25 cellular contexts compared by ENCODE assay signal in the genomic region with DNA sequence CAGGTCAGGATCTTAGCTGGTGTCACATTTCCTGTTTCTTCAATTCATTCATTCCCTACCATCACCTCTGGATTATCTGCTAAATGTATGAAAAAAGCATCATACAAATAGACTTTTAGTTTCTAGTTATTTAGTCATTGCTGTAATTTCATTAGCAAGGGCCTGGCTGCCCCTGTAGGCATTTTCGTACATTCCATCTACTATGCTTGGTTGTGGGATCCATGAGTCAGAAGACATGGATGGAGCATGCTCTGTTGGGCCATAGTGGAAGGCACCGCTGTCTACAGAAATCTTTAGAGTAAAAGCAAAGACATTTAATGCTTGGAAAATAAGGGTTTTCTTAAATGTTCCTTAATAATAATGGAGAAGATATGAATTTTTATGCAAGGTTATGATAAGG.
"Had no signal": no experiment of that assay in that cellular context is flagged by ENCODE, and none has a peak within 500 bp of the region (broad histone marks: within the 10 kb centered on the region; RNA-seq: fewer than 3 reads in every experiment).

No MANE protein-coding gene starts in this region.

- H3K27ac ChIP-seq: stomach, suprapubic skin, testis, thoracic aorta, thyroid gland, tibial artery, tibial nerve, transverse colon, upper lobe of left lung, upper lobe of right lung, uterus, vagina had no signal

- H3K9me3 ChIP-seq: stomach, suprapubic skin, testis, thoracic aorta, thyroid gland, tibial artery, tibial nerve, transverse colon, upper lobe of left lung, upper lobe of right lung, uterus, vagina had no signal

- H3K4me3 ChIP-seq: stomach, suprapubic skin, testis, thoracic aorta, thyroid gland, tibial artery, tibial nerve, transverse colon, upper lobe of left lung, upper lobe of right lung, uterus, vagina had no signal

- H3K27me3 ChIP-seq: stomach, suprapubic skin, testis, thyroid gland, tibial artery, tibial nerve, transverse colon, upper lobe of left lung, upper lobe of right lung, uterus, vagina had no signal

- ATAC-seq: stimulated activated effector memory CD8-positive, alpha-beta T cell treated with anti-CD3 and anti-CD28 coated beads, Interleukin-12 subunit alpha, Interleukin-12 subunit beta, amount 100 ng/mL, for 72 hours; stimulated activated memory B cell treated with anti-CD40 and anti-IgM and Interleukin-4, amounts not matched to agents 10 μg/mL and 1 μg/mL and 100 μg/mL, for 72 hours; stimulated activated naive B cell treated with anti-CD40 and anti-IgM and Interleukin-4, amounts not matched to agents 10 μg/mL and 1 μg/mL and 100 μg/mL, for 72 hours; stimulated activated naive CD8-positive, alpha-beta T cell treated with anti-CD3 and anti-CD28 coated beads, Interleukin-15, amount 100 ng/mL, for 72 hours; stimulated activated naive CD8-positive, alpha-beta T cell treated with anti-CD3 and anti-CD28 coated beads, Interleukin-15, Interleukin-2, amounts not matched to agents 100 U/mL and 50 U/mL, for 24 hours; upper lobe of right lung had no signal

- DNase-seq: stimulated activated CD4-positive, alpha-beta T cell treated with anti-CD3 and anti-CD28 coated beads, Interleukin-2, amount 100 ng/mL, for 48 hours; stimulated activated CD4-positive, alpha-beta T cell treated with anti-CD3 and anti-CD28 coated beads, Interleukin-4, amount 100 ng/mL, for 1 hour; stimulated activated CD4-positive, alpha-beta T cell treated with anti-CD3 and anti-CD28 coated beads, Interleukin-4, amount 100 ng/mL, for 24 hours; stimulated activated CD4-positive, alpha-beta T cell treated with anti-CD3 and anti-CD28 coated beads, Interleukin-4, amount 100 ng/mL, for 4 hours; stimulated activated CD8-positive, alpha-beta memory T cell treated with anti-CD3 and anti-CD28 coated beads, Interleukin-4, amount 100 ng/mL, for 48 hours; stimulated activated naive B cell treated with anti-CD40 and anti-IgM and Interleukin-4, amounts not matched to agents 10 μg/mL and 1 μg/mL and 100 μg/mL, for 72 hours; stimulated activated naive CD4-positive, alpha-beta T cell; stimulated activated naive CD4-positive, alpha-beta T cell treated with Interleukin-2 at 50 U/mL for 16 hours; stimulated activated naive CD8-positive, alpha-beta T cell treated with anti-CD3 and anti-CD28 coated beads, Interleukin-15, amount 100 ng/mL, for 72 hours; stimulated activated naive CD8-positive, alpha-beta T cell treated with anti-CD3 and anti-CD28 coated beads, Interleukin-15, Interleukin-2, amounts not matched to agents 100 U/mL and 50 U/mL, for 24 hours; stomach; substantia nigra; testis; thyroid gland; tibial artery; upper lobe of left lung; upper lobe of right lung; uterus had no signal

- H3K4me1 ChIP-seq: suprapubic skin, testis, tibial artery, tibial nerve, transverse colon, upper lobe of left lung, upper lobe of right lung, uterus, vagina had no signal

- H3K36me3 ChIP-seq: stomach, suprapubic skin, thoracic aorta, thyroid gland, tibial artery, tibial nerve, transverse colon, upper lobe of left lung, upper lobe of right lung, uterus, vagina had no signal
